ENCODE assay signal across 1 cellular context in genomic region chr13:110711778-110712070, GRCh38.
TF ChIP-seq lines count a peak whose summit lies in the region.

No MANE protein-coding gene starts in this region.

TF ChIP-seq in GM23338, 12 proteins besides CTCF, POLR2A, EP300 and RAD21 (continued from another document):
- TF ChIP-seq REST (IDR thresholded peaks at IDR 0.05; ENCODE audit: unreplicated experiment) (no peak), ZNF331 (CRISPR knock-in tag; IDR thresholded peaks at IDR 0.05; ENCODE audit: low read depth) (no peak), STAT1 (IDR thresholded peaks at IDR 0.05; ENCODE audit: unreplicated experiment) (no peak)
